In the genomic region with DNA sequence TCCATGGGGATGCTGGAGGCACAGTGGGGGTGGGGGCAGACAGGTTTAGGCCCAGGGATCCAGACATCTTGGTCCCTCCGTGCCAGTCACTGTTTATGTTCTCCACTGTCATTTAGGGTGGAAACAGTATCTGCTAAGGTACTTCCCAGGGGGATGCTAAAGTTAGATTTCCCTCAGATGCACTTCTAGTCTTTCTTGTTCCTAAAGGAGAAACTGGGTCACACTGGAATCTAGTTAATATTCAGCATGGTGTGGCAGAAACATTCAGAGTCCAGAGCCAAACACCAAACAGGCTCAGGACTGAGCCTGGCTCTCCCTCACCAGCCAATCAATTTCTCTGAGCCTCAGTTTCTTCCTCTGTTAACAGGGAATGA, we compare ENCODE assay signal across 22 cellular contexts.
"Had no signal": no experiment of that assay in that cellular context is flagged by ENCODE, and none has a peak within 500 bp of the region (broad histone marks: within the 10 kb centered on the region; RNA-seq: fewer than 3 reads in every experiment).

No MANE protein-coding gene starts in this region.

- H3K27ac ChIP-seq: left lung, sigmoid colon, testis, uterus, WERI-Rb-1 had no signal

- DNase-seq: activated CD4-positive, alpha-beta T cell treated with anti-CD3 and anti-CD28 coated beads for 1 hour; activated CD4-positive, alpha-beta T cell treated with anti-CD3 and anti-CD28 coated beads, Interleukin-2, amount 50 U/mL, for 1 hour; activated CD8-positive, alpha-beta T cell treated with anti-CD3 and anti-CD28 coated beads, Interleukin-2, amount 10 ng/mL, durations not matched to agents 7 days and 5 days; aorta; effector memory CD4-positive, alpha-beta T cell; glutamatergic neuron; immature natural killer cell; left lung; nephron progenitor cell; nucleus accumbens; sigmoid colon; stimulated activated CD4-positive, alpha-beta T cell treated with anti-CD3 and anti-CD28 coated beads, Interleukin-2, amount 100 ng/mL, for 48 hours; stimulated activated CD8-positive, alpha-beta memory T cell treated with anti-CD3 and anti-CD28 coated beads, Interleukin-4, amount 100 ng/mL, for 48 hours; stimulated activated naive B cell treated with anti-CD40 and anti-IgM and Interleukin-4, amounts not matched to agents 10 μg/mL and 1 μg/mL and 100 μg/mL, for 72 hours; testis; trophoblast cell; uterus; WERI-Rb-1 had no signal

- H3K27me3 ChIP-seq: hepatocyte, left lung, sigmoid colon, testis, uterus had no signal

- H3K9me3 ChIP-seq: left lung, sigmoid colon, testis, uterus had no signal

- H3K4me1 ChIP-seq: left lung, uterus had no signal

- ATAC-seq: activated CD8-positive, alpha-beta T cell treated with anti-CD3 and anti-CD28 coated beads, Interleukin-2, amount 10 ng/mL, durations not matched to agents 7 days and 5 days; activated naive CD4-positive, alpha-beta T cell treated with anti-CD3 and anti-CD28 coated beads, Interleukin-2, amount 50 U/mL, for 72 hours; esophagus mucosa; left lung; stimulated activated naive B cell treated with anti-CD40 and anti-IgM and Interleukin-4, amounts not matched to agents 10 μg/mL and 1 μg/mL and 100 μg/mL, for 72 hours had no signal

- H3K4me2 ChIP-seq: hepatocyte had no signal

- H3K4me3 ChIP-seq: hepatocyte, left lung, lung, sigmoid colon, testis, uterus had no signal

- H2AFZ ChIP-seq: hepatocyte had no signal

- H3K36me3 ChIP-seq: left lung, sigmoid colon, uterus, WERI-Rb-1 had no signal
